In the genomic region with DNA sequence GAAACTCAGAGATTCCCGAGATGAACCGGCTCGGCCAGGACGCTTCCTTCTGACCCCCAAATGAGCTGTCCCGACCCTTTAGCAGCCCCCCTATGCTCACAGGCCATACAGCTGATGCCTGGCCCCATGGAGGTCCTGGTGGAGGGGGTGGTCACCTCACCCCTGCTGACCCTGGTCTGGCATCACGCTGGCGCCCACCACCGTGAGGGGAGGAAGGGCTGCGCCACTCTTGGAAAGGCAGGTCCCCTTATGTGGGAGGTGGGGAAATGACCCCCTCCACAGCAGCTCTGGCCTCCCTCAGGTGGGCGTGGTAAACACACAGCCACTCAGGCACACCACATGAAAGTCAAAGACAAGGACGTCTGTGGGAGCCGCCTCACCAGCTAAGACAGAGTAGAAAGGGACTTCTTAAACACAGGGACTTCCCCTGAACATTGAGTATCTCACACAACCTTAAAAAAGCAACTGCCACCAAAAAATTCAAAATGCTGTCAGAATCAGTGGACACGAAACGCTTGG, we compare ENCODE assay signal across 1 cellular context.
TF ChIP-seq lines count a peak whose summit lies in the region.

No MANE protein-coding gene starts in this region.

TF ChIP-seq in HepG2, 621 proteins besides CTCF, POLR2A, EP300 and RAD21:
- TF ChIP-seq PLSCR1 (CRISPR knock-in tag; IDR thresholded peaks at IDR 0.05; ENCODE audit: borderline replicate concordance) (no peak), HMG20A (CRISPR knock-in tag; IDR thresholded peaks at IDR 0.05; ENCODE audit: borderline replicate concordance) (no peak), ZNF713 (CRISPR knock-in tag; IDR thresholded peaks at IDR 0.05) (no peak), IKZF1 (IDR thresholded peaks at IDR 0.05) (no peak), ZNF598 (CRISPR knock-in tag; IDR thresholded peaks at IDR 0.05; ENCODE audit: borderline replicate concordance) (no peak), ELF4 (CRISPR knock-in tag; IDR thresholded peaks at IDR 0.05; ENCODE audit: borderline replicate concordance) (no peak), ZNF841 (CRISPR knock-in tag; IDR thresholded peaks at IDR 0.05; ENCODE audit: borderline replicate concordance) (no peak), PAX8 (CRISPR knock-in tag; IDR thresholded peaks at IDR 0.05; ENCODE audit: borderline replicate concordance) (no peak), ZNF761 (CRISPR knock-in tag; conservative IDR thresholded peaks at IDR 0.05) (no peak), ZFP36L2 (CRISPR knock-in tag; IDR thresholded peaks at IDR 0.05) (no peak)
- TF ChIP-seq, protein P1, sequence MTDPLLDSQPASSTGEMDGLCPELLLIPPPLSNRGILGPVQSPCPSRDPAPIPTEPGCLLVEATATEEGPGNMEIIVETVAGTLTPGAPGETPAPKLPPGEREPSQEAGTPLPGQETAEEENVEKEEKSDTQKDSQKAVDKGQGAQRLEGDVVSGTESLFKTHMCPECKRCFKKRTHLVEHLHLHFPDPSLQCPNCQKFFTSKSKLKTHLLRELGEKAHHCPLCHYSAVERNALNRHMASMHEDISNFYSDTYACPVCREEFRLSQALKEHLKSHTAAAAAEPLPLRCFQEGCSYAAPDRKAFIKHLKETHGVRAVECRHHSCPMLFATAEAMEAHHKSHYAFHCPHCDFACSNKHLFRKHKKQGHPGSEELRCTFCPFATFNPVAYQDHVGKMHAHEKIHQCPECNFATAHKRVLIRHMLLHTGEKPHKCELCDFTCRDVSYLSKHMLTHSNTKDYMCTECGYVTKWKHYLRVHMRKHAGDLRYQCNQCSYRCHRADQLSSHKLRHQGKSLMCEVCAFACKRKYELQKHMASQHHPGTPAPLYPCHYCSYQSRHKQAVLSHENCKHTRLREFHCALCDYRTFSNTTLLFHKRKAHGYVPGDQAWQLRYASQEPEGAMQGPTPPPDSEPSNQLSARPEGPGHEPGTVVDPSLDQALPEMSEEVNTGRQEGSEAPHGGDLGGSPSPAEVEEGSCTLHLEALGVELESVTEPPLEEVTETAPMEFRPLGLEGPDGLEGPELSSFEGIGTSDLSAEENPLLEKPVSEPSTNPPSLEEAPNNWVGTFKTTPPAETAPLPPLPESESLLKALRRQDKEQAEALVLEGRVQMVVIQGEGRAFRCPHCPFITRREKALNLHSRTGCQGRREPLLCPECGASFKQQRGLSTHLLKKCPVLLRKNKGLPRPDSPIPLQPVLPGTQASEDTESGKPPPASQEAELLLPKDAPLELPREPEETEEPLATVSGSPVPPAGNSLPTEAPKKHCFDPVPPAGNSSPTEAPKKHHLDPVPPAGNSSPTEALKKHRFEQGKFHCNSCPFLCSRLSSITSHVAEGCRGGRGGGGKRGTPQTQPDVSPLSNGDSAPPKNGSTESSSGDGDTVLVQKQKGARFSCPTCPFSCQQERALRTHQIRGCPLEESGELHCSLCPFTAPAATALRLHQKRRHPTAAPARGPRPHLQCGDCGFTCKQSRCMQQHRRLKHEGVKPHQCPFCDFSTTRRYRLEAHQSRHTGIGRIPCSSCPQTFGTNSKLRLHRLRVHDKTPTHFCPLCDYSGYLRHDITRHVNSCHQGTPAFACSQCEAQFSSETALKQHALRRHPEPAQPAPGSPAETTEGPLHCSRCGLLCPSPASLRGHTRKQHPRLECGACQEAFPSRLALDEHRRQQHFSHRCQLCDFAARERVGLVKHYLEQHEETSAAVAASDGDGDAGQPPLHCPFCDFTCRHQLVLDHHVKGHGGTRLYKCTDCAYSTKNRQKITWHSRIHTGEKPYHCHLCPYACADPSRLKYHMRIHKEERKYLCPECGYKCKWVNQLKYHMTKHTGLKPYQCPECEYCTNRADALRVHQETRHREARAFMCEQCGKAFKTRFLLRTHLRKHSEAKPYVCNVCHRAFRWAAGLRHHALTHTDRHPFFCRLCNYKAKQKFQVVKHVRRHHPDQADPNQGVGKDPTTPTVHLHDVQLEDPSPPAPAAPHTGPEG (CRISPR knock-in tag; IDR thresholded peaks at IDR 0.05): no peak
- TF ChIP-seq, protein P2, sequence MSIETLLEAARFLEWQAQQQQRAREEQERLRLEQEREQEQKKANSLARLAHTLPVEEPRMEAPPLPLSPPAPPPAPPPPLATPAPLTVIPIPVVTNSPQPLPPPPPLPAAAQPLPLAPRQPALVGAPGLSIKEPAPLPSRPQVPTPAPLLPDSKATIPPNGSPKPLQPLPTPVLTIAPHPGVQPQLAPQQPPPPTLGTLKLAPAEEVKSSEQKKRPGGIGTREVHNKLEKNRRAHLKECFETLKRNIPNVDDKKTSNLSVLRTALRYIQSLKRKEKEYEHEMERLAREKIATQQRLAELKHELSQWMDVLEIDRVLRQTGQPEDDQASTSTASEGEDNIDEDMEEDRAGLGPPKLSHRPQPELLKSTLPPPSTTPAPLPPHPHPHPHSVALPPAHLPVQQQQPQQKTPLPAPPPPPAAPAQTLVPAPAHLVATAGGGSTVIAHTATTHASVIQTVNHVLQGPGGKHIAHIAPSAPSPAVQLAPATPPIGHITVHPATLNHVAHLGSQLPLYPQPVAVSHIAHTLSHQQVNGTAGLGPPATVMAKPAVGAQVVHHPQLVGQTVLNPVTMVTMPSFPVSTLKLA (IDR thresholded peaks at IDR 0.05): no peak
